ENCODE assay signal across 15 cellular contexts in the genomic region with DNA sequence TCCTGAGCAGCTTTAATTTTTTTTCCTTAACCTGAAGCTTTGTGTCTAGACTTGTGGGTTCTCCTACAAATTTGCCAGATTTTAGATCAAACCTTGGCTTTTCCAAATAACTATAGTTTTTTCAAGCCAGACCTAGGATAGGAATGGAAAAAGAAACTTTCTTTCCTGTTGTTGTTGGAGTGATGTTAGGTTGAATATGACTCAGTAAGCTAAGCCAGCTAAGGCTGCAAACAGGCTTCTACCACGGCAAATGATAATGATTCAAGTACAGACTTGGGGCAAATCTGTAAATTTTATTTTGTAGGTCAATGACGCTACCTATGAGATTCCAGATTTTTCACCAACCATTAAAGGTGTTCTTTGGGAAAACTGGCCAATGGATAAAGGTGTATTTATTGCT. TPM values are rescaled to one million over a fixed set of nuclear protein-coding genes. Genes with fewer than 3 reads are reported as not detected.
A peak's percentile ranks its signal among the peaks of the same experiment; 100 is the strongest.
DNase-seq lines count a peak whose midpoint lies in the region; ATAC-seq, FAIRE-seq and TF ChIP-seq lines count a peak whose summit lies in the region.
"Had no signal": no experiment of that assay in that cellular context is flagged by ENCODE, and none has a peak within 500 bp of the region (broad histone marks: within the 10 kb centered on the region; RNA-seq: fewer than 3 reads in every experiment).

No MANE protein-coding gene starts in this region.

- H3K27ac ChIP-seq in GM23248 = no peak overlapping the region
- H3K27ac ChIP-seq in endothelial cell of umbilical vein (ENCODE audit: insufficient read depth, low read depth, low read length) = no peak overlapping the region

- no peaks in the 10 kb centered on the region for H3F3A ChIP-seq in GM23248 (ENCODE audit: insufficient read depth)

- 98 to 99% methylated on average over 2 of the region's 2 CpGs for WGBS in GM23248 (ENCODE audit: low coverage in 1 of 2, low lambda C conversion rate in 2 of 2, missing lambda C conversion rate in 2 of 2), 2 experiments

- TF ChIP-seq CTCF in astrocyte of the cerebellum (IDR thresholded peaks at IDR 0.05; ENCODE audit: low read depth, low read length, missing control alignments) (no peak), endothelial cell of umbilical vein (IDR thresholded peaks at IDR 0.05; ENCODE audit: extremely low read depth in 1 of 2, insufficient read depth in 1 of 2, low read depth in 1 of 2, low read length in 2 of 2) (no peak)

- H3K4me2 ChIP-seq in GM23248 (ENCODE audit: unreplicated experiment) (no peak overlapping the region), endothelial cell of umbilical vein (ENCODE audit: insufficient read depth, low read length) (no peak overlapping the region)

- dilution Hi-C loops in endothelial cell of umbilical vein (cut with MboI; ENCODE audit: extremely low pct_ligation_motif_present, low sequenced_read_pairs) = no loop called here

- TF ChIP-seq POLR2A in endothelial cell of umbilical vein (IDR thresholded peaks at IDR 0.05; ENCODE audit: low read depth, low read length) = no peak

- H3K4me1 ChIP-seq in GM23248 (ENCODE audit: insufficient read depth) (no peaks in the 10 kb centered on the region), endothelial cell of umbilical vein (ENCODE audit: control insufficient read depth, extremely low read depth, insufficient read depth, low read length) (no peaks in the 10 kb centered on the region)

- intact Hi-C loops in endothelial cell of umbilical vein (cut with micrococcal nuclease) = no loop called here

- H3K79me2 ChIP-seq in GM23248 (ENCODE audit: insufficient read depth) (no peaks in the 10 kb centered on the region), endothelial cell of umbilical vein (ENCODE audit: control insufficient read depth, insufficient read depth, low read length) (no peaks in the 10 kb centered on the region)

- H4K20me1 ChIP-seq in GM23248 (ENCODE audit: insufficient read depth) = no peaks in the 10 kb centered on the region
- no peaks in the 10 kb centered on the region for H4K20me1 ChIP-seq in endothelial cell of umbilical vein (replicated peaks; ENCODE audit: control insufficient read depth, extremely low read depth, insufficient read depth, low read length)

- H3K9ac ChIP-seq in GM23248 (no peak overlapping the region), endothelial cell of umbilical vein (replicated peaks; ENCODE audit: extremely low read depth, insufficient read depth, low read length) (no peak overlapping the region)

- DNase-seq in GM23248 (peak; percentile 1), astrocyte of the cerebellum (ENCODE audit: low read depth) (peak; percentile 1), endothelial cell of umbilical vein (ENCODE audit: low read depth, low spot score) (peak; percentile 80), pulmonary artery endothelial cell (ENCODE audit: low read depth, low spot score) (peak; percentile 17), AG20443 (ENCODE audit: low spot score) (no peak), activated T-cell treated with anti-CD3 and anti-CD28 coated beads for 4 hours (no peak)
- DNase-seq: EL, H9, NCI-H1105, NCI-H1694 treated with DMSO at 0.1 percent for 48 hours, NCI-H2107, NCI-H2227 treated with DMSO at 0.1 percent for 48 hours, NCI-H524 had no signal

- CTCF ChIA-PET in endothelial cell of umbilical vein (lab: Charles Lee) = interaction anchor here (1.3 kb wide), 1 partner anchor 205 kb away, joined by 3 read pairs; no protein-coding TSS in a partner anchor

- H2AFZ ChIP-seq in GM23248 = no peak overlapping the region
- no peak overlapping the region for H2AFZ ChIP-seq in endothelial cell of umbilical vein (ENCODE audit: low read depth, low read length)

- ATAC-seq in HG02588 (IDR thresholded peaks at IDR 0.05; ENCODE audit: unreplicated experiment) = no peak

- POLR2A ChIA-PET in endothelial cell of umbilical vein (lab: Charles Lee) = interaction anchor here (0.6 to 0.7 kb wide), 2 partner anchors 13 to 167 kb away, joined by 3 read pairs; no protein-coding TSS in a partner anchor

- no peak overlapping the region for H3K4me3 ChIP-seq in GM23248
- no peak overlapping the region for H3K4me3 ChIP-seq in astrocyte of the cerebellum (ENCODE audit: low read depth, low read length)
- H3K4me3 ChIP-seq in endothelial cell of umbilical vein (replicated peaks in 1 of 3; ENCODE audit: insufficient read depth in 1 of 3, low read depth in 1 of 3, low read length in 3 of 3) = no peak overlapping the region

- H3K9me1 ChIP-seq in endothelial cell of umbilical vein (replicated peaks; ENCODE audit: control insufficient read depth, extremely low read depth, insufficient read depth, low read length) = no peaks in the 10 kb centered on the region

- H3K9me3 ChIP-seq in GM23248 (ENCODE audit: low read depth) = no peaks in the 10 kb centered on the region
- H3K9me3 ChIP-seq in endothelial cell of umbilical vein (replicated peaks; ENCODE audit: control insufficient read depth, insufficient read depth, low read length) = no peaks in the 10 kb centered on the region

- BruUV-seq in endothelial cell of umbilical vein (replicated peaks; lab: Mats Ljungman, UMichigan) = no TSS peak

- no peaks in the 10 kb centered on the region for H3K27me3 ChIP-seq in GM23248 (replicated peaks; ENCODE audit: insufficient read depth)
- no peaks in the 10 kb centered on the region for H3K27me3 ChIP-seq in endothelial cell of umbilical vein (ENCODE audit: control insufficient read depth in 2 of 2, insufficient read depth in 2 of 2, low read length in 2 of 2)

- in situ Hi-C loops in GM23248 (cut with MboI) = no loop called here
- in situ Hi-C loops in astrocyte of the cerebellum (cut with HindIII; ENCODE audit: low sequenced_read_pairs) = no loop called here

- FAIRE-seq in endothelial cell of umbilical vein (lab: Jason Lieb, UNC) = no peak
- FAIRE-seq: A204.1 had no signal

- H3K9me2 ChIP-seq in GM23248 (ENCODE audit: insufficient read depth) = no peaks in the 10 kb centered on the region

- peaks cover 6% of the 10 kb centered on the region; the same call in 1 of the 2 replicates for H3K36me3 ChIP-seq in GM23248 (ENCODE audit: low read depth)
- H3K36me3 ChIP-seq in endothelial cell of umbilical vein (ENCODE audit: control insufficient read depth in 2 of 2, extremely low read depth in 1 of 2, insufficient read depth in 2 of 2, low read length in 2 of 2) = peaks cover 0 to 2% of the 10 kb centered on the region in 2 experiments

TF ChIP-seq in endothelial cell of umbilical vein, 7 proteins besides CTCF, POLR2A, EP300 and RAD21:
- TF ChIP-seq FOS (IDR thresholded peaks at IDR 0.05; ENCODE audit: borderline replicate concordance, insufficient read depth, low read length) = no peak
- TF ChIP-seq, protein P1, sequence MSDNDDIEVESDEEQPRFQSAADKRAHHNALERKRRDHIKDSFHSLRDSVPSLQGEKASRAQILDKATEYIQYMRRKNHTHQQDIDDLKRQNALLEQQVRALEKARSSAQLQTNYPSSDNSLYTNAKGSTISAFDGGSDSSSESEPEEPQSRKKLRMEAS (IDR thresholded peaks at IDR 0.05; ENCODE audit: insufficient read depth, insufficient read length) = no peak
- no peak for TF ChIP-seq EZH2 (IDR thresholded peaks at IDR 0.05; ENCODE audit: borderline replicate concordance, low read depth, low read length, severe bottlenecking)
- no peak for TF ChIP-seq GATA2 (IDR thresholded peaks at IDR 0.05; ENCODE audit: insufficient read depth, insufficient read length, low read depth, low read length)
- TF ChIP-seq JUN (IDR thresholded peaks at IDR 0.05; ENCODE audit: borderline replicate concordance, insufficient read depth, insufficient read length, low read depth) = no peak
- no peak for TF ChIP-seq MYC (IDR thresholded peaks at IDR 0.05; ENCODE audit: low read depth, low read length)

RNA-seq across cellular contexts. Expression of a gene that starts 45.6 kb away (rescaled TPM):
- total RNA-seq in GM23248 (2014; rRNA removed; shearing (Covaris generic)) = 23.7 and 63.7 TPM in 2 replicates
- polyA plus RNA-seq in GM23248 (2016; fragmentation: Nextera tagmentation; extraction: Ambion mirVana) (15.9 and 17.3 TPM in 2 replicates), endothelial cell of umbilical vein (27.0 and 27.1 TPM in 2 replicates)
- total RNA-seq in endothelial cell of umbilical vein (28.2 and 32.7 TPM in 2 replicates), pulmonary artery endothelial cell (15.4 and 23.8 TPM in 2 replicates)
- polyA plus RNA-seq in endothelial cell of umbilical vein (2011; cell fraction: cytosol; rRNA removed) = 17.2 and 24.0 TPM in 2 replicates
- polyA plus RNA-seq in endothelial cell of umbilical vein (2011; cell fraction: nucleus; rRNA removed) = 159 and 165 TPM in 2 replicates
- polyA plus RNA-seq in endothelial cell of umbilical vein (2012) = 20.1 and 24.0 TPM in 2 replicates
- 35.9 and 36.1 TPM in 2 replicates for polyA minus RNA-seq in endothelial cell of umbilical vein
- polyA minus RNA-seq in endothelial cell of umbilical vein (2011; cell fraction: cytosol; rRNA and poly(A)+ RNA removed) = 8.5 TPM
- polyA minus RNA-seq in endothelial cell of umbilical vein (2011; cell fraction: nucleus; rRNA and poly(A)+ RNA removed) = 51.3 and 68.6 TPM in 2 replicates

Comparison
In these comparisons a context has a peak if more than half of its experiments do, and no peak if none do; other contexts are left out.
1. DNase-seq: peak in GM23248 (single experiment), astrocyte of the cerebellum (single experiment), endothelial cell of umbilical vein (single experiment) and pulmonary artery endothelial cell (single experiment); none in AG20443 (single experiment) and activated T-cell treated with anti-CD3 and anti-CD28 coated beads for 4 hours (single experiment).